ENCODE assay signal across 13 cellular contexts in the genomic region with DNA sequence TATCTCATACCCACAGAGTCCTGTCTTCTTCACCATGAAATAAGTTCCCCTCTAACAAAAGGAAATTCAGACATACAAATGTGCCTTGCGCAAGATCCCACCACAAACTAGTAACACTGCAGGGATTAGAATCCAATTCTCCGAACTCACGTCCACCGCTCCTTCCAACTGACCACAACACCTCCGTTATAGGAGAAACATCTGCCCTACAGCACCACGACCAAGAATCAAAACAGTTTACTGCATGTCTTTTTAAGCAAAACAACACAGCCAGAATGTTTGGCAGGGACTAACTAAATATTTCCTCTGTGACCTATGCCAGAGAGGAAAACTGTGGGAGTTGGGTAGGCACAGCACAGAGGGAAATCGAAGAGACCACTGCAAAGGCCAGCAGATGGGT.
DNase-seq lines count a peak whose midpoint lies in the region; ATAC-seq, FAIRE-seq and TF ChIP-seq lines count a peak whose summit lies in the region.
"Had no signal": no experiment of that assay in that cellular context is flagged by ENCODE, and none has a peak within 500 bp of the region (broad histone marks: within the 10 kb centered on the region; RNA-seq: fewer than 3 reads in every experiment).

No MANE protein-coding gene starts in this region.

- H3K4me2 ChIP-seq in H1 (ENCODE audit: insufficient read depth in 1 of 2, low read depth in 2 of 2, low read length in 2 of 2), result no peak overlapping the region

- no peak overlapping the region for H3K4me3 Mint-ChIP-seq in activated CD4-positive, alpha-beta T cell treated with anti-CD3 and anti-CD28 coated beads, Interleukin-2, amount 10 ng/mL, durations not matched to agents 7 days and 5 days
- H3K4me3 Mint-ChIP-seq: central memory CD8-positive, alpha-beta T cell had no signal

- POLR2A ChIA-PET in H1 (lab: Charles Lee; ENCODE audit: partially characterized antibody), result no interaction called here
- POLR2A ChIA-PET in activated CD4-positive, alpha-beta T cell treated with anti-CD3 and anti-CD28 coated beads, Interleukin-2, amount 10 ng/mL, durations not matched to agents 7 days and 5 days (lab: Charles Lee), result no interaction called here

- peak overlapping the region; percentile 56 for H2BK120ac ChIP-seq in H1 (replicated peaks; ENCODE audit: low read depth, low read length)

- FAIRE-seq in H1 (lab: Jason Lieb, UNC), result no peak
- FAIRE-seq: keratinocyte had no signal

- H2BK5ac ChIP-seq in H1 (ENCODE audit: low read depth, low read length), result no peak overlapping the region

- H3K27me3 Mint-ChIP-seq in activated CD4-positive, alpha-beta T cell treated with anti-CD3 and anti-CD28 coated beads, Interleukin-2, amount 10 ng/mL, durations not matched to agents 7 days and 5 days, result peaks cover 6% of the 10 kb centered on the region

- no peak overlapping the region for H3K27ac ChIP-seq in H1 (ENCODE audit: low read depth, low read length)
- peak overlapping the region; percentile 10 for H3K27ac ChIP-seq in muscle layer of duodenum (ENCODE audit: low read length)
- H3K27ac ChIP-seq in dorsolateral prefrontal cortex, result peak overlapping the region in 7 of 59 donors; percentile 3 to 48 (median 22)

- H3K9me3 ChIP-seq in H1 (ENCODE audit: insufficient read depth in 2 of 2, low read depth in 1 of 2, low read length in 1 of 2), result no peaks in the 10 kb centered on the region
- no peaks in the 10 kb centered on the region for H3K9me3 ChIP-seq in muscle layer of duodenum (ENCODE audit: control insufficient read depth in 1 of 2, low read length in 2 of 2)

- no peak overlapping the region for H2AFZ ChIP-seq in H1 (ENCODE audit: low read length)

- H3K23me2 ChIP-seq in H1 (ENCODE audit: low read depth, low read length), result no peaks in the 10 kb centered on the region

- no peaks in the 10 kb centered on the region for H3K36me3 Mint-ChIP-seq in activated CD4-positive, alpha-beta T cell treated with anti-CD3 and anti-CD28 coated beads, Interleukin-2, amount 10 ng/mL, durations not matched to agents 7 days and 5 days (ENCODE audit: low read depth)

- H4K5ac ChIP-seq in H1 (ENCODE audit: insufficient read length, low read depth, low read length), result no peak overlapping the region

- no peak overlapping the region for H3K9ac ChIP-seq in H1 (replicated peaks in 1 of 4; ENCODE audit: extremely low read depth in 1 of 4, low read depth in 3 of 4, low read length in 3 of 4)

- H2BK15ac ChIP-seq in H1 (ENCODE audit: low read length), result no peak overlapping the region

- no peak for TF ChIP-seq RAD21 in H1 (IDR thresholded peaks at IDR 0.05 in 1 of 2, conservative IDR thresholded peaks at IDR 0.05 in 1 of 2; ENCODE audit: low read depth in 2 of 2, low read length in 2 of 2)

- H3K4me3 ChIP-seq in NB4 (ENCODE audit: low read depth, low read length) (no peak overlapping the region), H1 (ENCODE audit: extremely low read depth in 1 of 4, insufficient read depth in 2 of 4, low read depth in 3 of 4, low read length in 4 of 4) (no peak overlapping the region), muscle layer of duodenum (ENCODE audit: low read depth in 1 of 2, low read length in 2 of 2) (peak overlapping the region in 1 of 2 donors; percentile 21), dorsolateral prefrontal cortex (no peak overlapping the region)

- peak overlapping the region; percentile 42; the same call in 1 of the 2 replicates for H2BK12ac ChIP-seq in H1 (ENCODE audit: low read depth, low read length)

- intact Hi-C loops in dorsolateral prefrontal cortex (cut with DNase I), result no loop called here

- no peak for TF ChIP-seq POLR2A in NB4 (IDR thresholded peaks at IDR 0.05; ENCODE audit: extremely low read depth, insufficient read length)
- no peak for TF ChIP-seq POLR2A in H1 (IDR thresholded peaks at IDR 0.05; ENCODE audit: control extremely low read depth in 1 of 2, low read depth in 2 of 2, low read length in 2 of 2)

- H3K56ac ChIP-seq in H1 (replicated peaks; ENCODE audit: insufficient read length, low read depth, low read length), result no peak overlapping the region

- no peak overlapping the region for H2BK20ac ChIP-seq in H1 (ENCODE audit: low read length)

- TF ChIP-seq CTCF in NB4 (IDR thresholded peaks at IDR 0.05; ENCODE audit: low read depth, low read length), result no peak
- TF ChIP-seq CTCF in H1 (IDR thresholded peaks at IDR 0.05; ENCODE audit: control extremely low read depth in 1 of 3, insufficient read depth in 1 of 3, low read depth in 1 of 3, low read length in 3 of 3), result no peak
- no peak for TF ChIP-seq CTCF in dorsolateral prefrontal cortex (IDR thresholded peaks at IDR 0.05 in 54 of 56, conservative IDR thresholded peaks at IDR 0.05 in 2 of 56; ENCODE audit: low read depth in 1 of 56, partially characterized antibody in 56 of 56)

- H4K8ac ChIP-seq in H1 (ENCODE audit: extremely low read depth, insufficient read depth, low read length), result no peak overlapping the region

- H3K36me3 ChIP-seq in H1 (ENCODE audit: control insufficient read depth in 2 of 4, insufficient read depth in 4 of 4, low read length in 3 of 4) (no peaks in the 10 kb centered on the region), muscle layer of duodenum (ENCODE audit: control insufficient read depth in 1 of 2, insufficient read depth in 2 of 2, low read length in 2 of 2) (no peaks in the 10 kb centered on the region)

- H3K14ac ChIP-seq in H1 (ENCODE audit: insufficient read length), result no peak overlapping the region

- CTCF ChIA-PET in H1 (lab: Charles Lee; ENCODE audit: partially characterized antibody), result interaction anchor here (0.6 to 3.3 kb wide), 3 partner anchors 11 to 20 kb away, joined by 3 to 12 read pairs (median 4); no protein-coding TSS in a partner anchor
- CTCF ChIA-PET in activated CD4-positive, alpha-beta T cell treated with anti-CD3 and anti-CD28 coated beads, Interleukin-2, amount 10 ng/mL, durations not matched to agents 7 days and 5 days (lab: Charles Lee), result no interaction called here

- 89% methylated on average over 7 of the region's 7 CpGs; no CpG with 5 or more reads in 1 of the 2 experiments for WGBS in H1 (ENCODE audit: extremely low coverage in 1 of 2, insufficient coverage in 1 of 2, insufficient read length in 1 of 2, insufficient replicate concordance in 2 of 2, low coverage in 1 of 2, low lambda C conversion rate in 2 of 2, missing lambda C conversion rate in 1 of 2), 2 experiments

- H3K79me2 ChIP-seq in H1 (ENCODE audit: control insufficient read depth in 1 of 2, insufficient read depth in 2 of 2, low read length in 2 of 2), result no peaks in the 10 kb centered on the region

- no peaks in the 10 kb centered on the region for H3K9me3 Mint-ChIP-seq in activated CD4-positive, alpha-beta T cell treated with anti-CD3 and anti-CD28 coated beads, Interleukin-2, amount 10 ng/mL, durations not matched to agents 7 days and 5 days
- H3K9me3 Mint-ChIP-seq: central memory CD8-positive, alpha-beta T cell had no signal

- H3K4ac ChIP-seq in H1 (replicated peaks; ENCODE audit: insufficient read length, low read depth, low read length), result no peak overlapping the region

- no peak overlapping the region for H4K91ac ChIP-seq in H1 (replicated peaks; ENCODE audit: insufficient read length, low read length)

- H3K4me1 ChIP-seq in H1 (replicated peaks in 1 of 4; ENCODE audit: control insufficient read depth in 3 of 4, insufficient read depth in 4 of 4, low read length in 3 of 4) (peaks cover 15 to 28% (median 21%) of the 10 kb centered on the region in 4 experiments), muscle layer of duodenum (ENCODE audit: control insufficient read depth in 1 of 2, insufficient read depth in 2 of 2, low read length in 2 of 2) (peaks cover 20 to 25% of the 10 kb centered on the region in 2 donors)

- peaks cover 5% of the 10 kb centered on the region for H3K4me1 Mint-ChIP-seq in activated CD4-positive, alpha-beta T cell treated with anti-CD3 and anti-CD28 coated beads, Interleukin-2, amount 10 ng/mL, durations not matched to agents 7 days and 5 days
- H3K4me1 Mint-ChIP-seq: central memory CD8-positive, alpha-beta T cell had no signal

- TF ChIP-seq EP300 in H1 (IDR thresholded peaks at IDR 0.05; ENCODE audit: borderline replicate concordance in 1 of 2, low read depth in 2 of 2, low read length in 2 of 2), result no peak

- no peak overlapping the region; the same call in 1 of the 2 replicates for H2AK5ac ChIP-seq in H1 (ENCODE audit: low read depth, low read length)

- ATAC-seq in HG03025 (IDR thresholded peaks at IDR 0.05; ENCODE audit: low FRiP score, unreplicated experiment), result no peak

- H3K23ac ChIP-seq in H1 (ENCODE audit: insufficient read length), result no peak overlapping the region

- H4K20me1 ChIP-seq in H1 (replicated peaks in 1 of 2; ENCODE audit: control insufficient read depth in 1 of 2, insufficient read depth in 2 of 2, low read length in 2 of 2), result no peaks in the 10 kb centered on the region

- H3K27ac Mint-ChIP-seq in activated CD4-positive, alpha-beta T cell treated with anti-CD3 and anti-CD28 coated beads, Interleukin-2, amount 10 ng/mL, durations not matched to agents 7 days and 5 days, result no peak overlapping the region

- no peaks in the 10 kb centered on the region for H3K79me1 ChIP-seq in H1 (ENCODE audit: low read depth, low read length)

- no peak overlapping the region for H3K18ac ChIP-seq in H1 (ENCODE audit: extremely low read depth, low read length)

- H3K27me3 ChIP-seq in H1 (replicated peaks in 1 of 4; ENCODE audit: control insufficient read depth in 3 of 4, extremely low read depth in 1 of 4, insufficient read depth in 3 of 4, low read length in 3 of 4), result no peaks in the 10 kb centered on the region
- no peaks in the 10 kb centered on the region for H3K27me3 ChIP-seq in muscle layer of duodenum (ENCODE audit: low read depth, low read length)
- H3K27me3 ChIP-seq in dorsolateral prefrontal cortex, result no peaks in the 10 kb centered on the region

- DNase-seq in A172 (ENCODE audit: low spot score) (peak; percentile 38), NB4 (ENCODE audit: low read depth) (peak; percentile 54), H1 (ENCODE audit: low read depth in 1 of 2, low spot score in 2 of 2) (no peak), dorsolateral prefrontal cortex (no peak), superior temporal gyrus (ENCODE audit: extremely low spot score) (no peak)
- DNase-seq in activated CD4-positive, alpha-beta T cell treated with anti-CD3 and anti-CD28 coated beads, Interleukin-2, amount 10 ng/mL, durations not matched to agents 7 days and 5 days, result no peak
- DNase-seq: ACHN, NCI-H2081, SHP77 had no signal

TF ChIP-seq in H1, 55 proteins besides CTCF, POLR2A, EP300 and RAD21 (continues in another document):
- TF ChIP-seq PHF8 (conservative IDR thresholded peaks at IDR 0.05; ENCODE audit: low read depth, low read length) (no peak), SAP30 (IDR thresholded peaks at IDR 0.05; ENCODE audit: insufficient read depth, insufficient replicate concordance, low read length) (no peak), HDAC2 (IDR thresholded peaks at IDR 0.05; ENCODE audit: borderline replicate concordance in 1 of 2, low read depth in 2 of 2, low read length in 2 of 2) (no peak), SIRT6 (IDR thresholded peaks at IDR 0.05; ENCODE audit: low read length) (no peak), CBX5 (IDR thresholded peaks at IDR 0.05; ENCODE audit: low read depth, low read length) (no peak), SUZ12 (IDR thresholded peaks at IDR 0.05; ENCODE audit: low read length) (no peak), JUN (IDR thresholded peaks at IDR 0.05; ENCODE audit: low read depth, low read length) (no peak), TAF1 (IDR thresholded peaks at IDR 0.05; ENCODE audit: low read depth, low read length) (no peak)

Comparison
In these comparisons a context has a peak if more than half of its experiments do, and no peak if none do; other contexts are left out.
1. DNase-seq: peak in A172 (single experiment) and NB4 (single experiment); none in H1 (0 of 2), dorsolateral prefrontal cortex (0 of 10), activated CD4-positive, alpha-beta T cell treated with anti-CD3 and anti-CD28 coated beads, Interleukin-2, amount 10 ng/mL, durations not matched to agents 7 days and 5 days (single experiment) and superior temporal gyrus (single experiment).